ENCODE assay signal across 32 cellular contexts in the genomic region with DNA sequence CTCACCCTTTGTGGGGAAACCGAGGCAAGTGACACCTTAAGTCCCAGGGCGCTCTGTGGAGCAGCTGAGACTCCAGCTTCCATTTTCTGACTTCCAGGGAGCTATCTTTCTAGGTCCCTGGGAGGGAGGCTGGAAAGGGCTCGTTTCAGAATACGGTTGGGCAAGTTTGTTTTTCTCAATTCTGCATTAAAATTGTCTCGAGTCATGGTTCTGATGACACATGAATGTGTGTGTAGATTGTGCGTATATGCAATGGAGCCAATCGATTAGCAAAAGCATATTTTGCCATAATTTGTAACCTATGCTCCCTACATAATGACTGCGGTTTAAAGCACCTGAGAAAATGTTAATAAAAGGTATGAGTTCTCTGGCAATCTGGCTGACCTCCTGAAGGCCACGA.
"Had no signal": no experiment of that assay in that cellular context is flagged by ENCODE, and none has a peak within 500 bp of the region (broad histone marks: within the 10 kb centered on the region; RNA-seq: fewer than 3 reads in every experiment).

No MANE protein-coding gene starts in this region.

- H3K36me3 Mint-ChIP-seq: activated CD4-positive, alpha-beta memory T cell treated with anti-CD3 and anti-CD28 coated beads for 36 hours; activated naive CD4-positive, alpha-beta T cell treated with anti-CD3 and anti-CD28 coated beads, Interleukin-2, amount 50 U/mL, for 72 hours had no signal

- H3K9me3 Mint-ChIP-seq: activated B cell treated with CpG ODN at 0.5 μM for 24 hours; activated CD4-positive, alpha-beta memory T cell treated with anti-CD3 and anti-CD28 coated beads for 36 hours; activated CD4-positive, alpha-beta T cell treated with anti-CD3 and anti-CD28 coated beads, Interleukin-2, amount 10 ng/mL, durations not matched to agents 7 days and 5 days; activated naive CD4-positive, alpha-beta T cell treated with anti-CD3 and anti-CD28 coated beads, Interleukin-2, amount 50 U/mL, for 72 hours; activated naive CD8-positive, alpha-beta T cell treated with anti-CD3 and anti-CD28 coated beads, Interleukin-2, amount 50 U/mL, for 24 hours; activated T-cell treated with anti-CD3 and anti-CD28 coated beads, Interleukin-2, amount 50 U/mL, for 4 hours had no signal

- H3K4me3 Mint-ChIP-seq: activated B cell treated with CpG ODN at 0.5 μM for 24 hours; activated CD4-positive, alpha-beta memory T cell treated with anti-CD3 and anti-CD28 coated beads for 36 hours; activated CD4-positive, alpha-beta T cell treated with anti-CD3 and anti-CD28 coated beads, Interleukin-2, amount 10 ng/mL, durations not matched to agents 7 days and 5 days; activated naive CD8-positive, alpha-beta T cell treated with anti-CD3 and anti-CD28 coated beads, Interleukin-2, amount 50 U/mL, for 24 hours; activated T-cell treated with anti-CD3 and anti-CD28 coated beads, Interleukin-2, amount 50 U/mL, for 4 hours; T-helper 17 cell had no signal

- ATAC-seq: activated naive CD4-positive, alpha-beta T cell treated with anti-CD3 and anti-CD28 coated beads, Interleukin-2, amount 50 U/mL, for 72 hours; activated naive CD8-positive, alpha-beta T cell treated with anti-CD3 and anti-CD28 coated beads, Interleukin-2, amount 50 U/mL, for 24 hours; activated T-cell treated with anti-CD3 and anti-CD28 coated beads, Interleukin-2, amount 50 U/mL, for 4 hours; body of pancreas; K562; Panc1; SK-N-SH treated with all-trans-retinoic acid at 6 μM for 48 hours; T-helper 17 cell had no signal

- DNase-seq: activated B cell treated with CpG ODN at 0.5 μM for 24 hours; activated CD4-positive, alpha-beta memory T cell treated with anti-CD3 and anti-CD28 coated beads for 36 hours; activated CD4-positive, alpha-beta T cell treated with anti-CD3 and anti-CD28 coated beads for 1 hour; activated CD4-positive, alpha-beta T cell treated with anti-CD3 and anti-CD28 coated beads, Interleukin-2, amount 10 ng/mL, durations not matched to agents 7 days and 5 days; activated CD8-positive, alpha-beta memory T cell treated with anti-CD3 and anti-CD28 coated beads for 24 hours; activated effector memory CD4-positive, alpha-beta T cell treated with anti-CD3 and anti-CD28 coated beads, Interleukin-2, amount 50 U/mL, for 16 hours; activated naive CD4-positive, alpha-beta T cell treated with Interleukin-2 at 50 U/mL for 16 hours; activated naive CD8-positive, alpha-beta T cell treated with anti-CD3 and anti-CD28 coated beads, Interleukin-2, amount 50 U/mL, for 24 hours; activated T-cell treated with anti-CD3 and anti-CD28 coated beads, Interleukin-2, amount 50 U/mL, for 4 hours; amniotic stem cell; body of pancreas; central memory CD4-positive, alpha-beta T cell; Karpas-422; NCI-H1048; NCI-H1694; NCI-H2029; NCI-H2107; NCI-H510A treated with DMSO at 0.1 percent for 48 hours; NCI-H69; NK-92 treated with Interleukin-12 subunit alpha and Interleukin-12 subunit beta, amount 100 ng/mL, for 24 hours; OCI-M1; Right ventricle myocardium superior; RPMI8226; T-helper 17 cell; T-helper 9 cell had no signal

- H3K4me1 ChIP-seq: ascending aorta had no signal

- FAIRE-seq: bronchial epithelial cell, K562 had no signal

- H3K4me3 ChIP-seq: ascending aorta, body of pancreas, K562, SJSA1 had no signal

- H3K27ac Mint-ChIP-seq: activated B cell treated with CpG ODN at 0.5 μM for 24 hours; activated CD4-positive, alpha-beta memory T cell treated with anti-CD3 and anti-CD28 coated beads for 36 hours; activated CD4-positive, alpha-beta T cell treated with anti-CD3 and anti-CD28 coated beads, Interleukin-2, amount 10 ng/mL, durations not matched to agents 7 days and 5 days; activated naive CD4-positive, alpha-beta T cell treated with anti-CD3 and anti-CD28 coated beads, Interleukin-2, amount 50 U/mL, for 72 hours; activated naive CD8-positive, alpha-beta T cell treated with anti-CD3 and anti-CD28 coated beads, Interleukin-2, amount 50 U/mL, for 24 hours; T-helper 17 cell had no signal

- H3K27me3 Mint-ChIP-seq: activated B cell treated with CpG ODN at 0.5 μM for 24 hours; activated CD4-positive, alpha-beta memory T cell treated with anti-CD3 and anti-CD28 coated beads for 36 hours; activated CD4-positive, alpha-beta T cell treated with anti-CD3 and anti-CD28 coated beads, Interleukin-2, amount 10 ng/mL, durations not matched to agents 7 days and 5 days; activated naive CD8-positive, alpha-beta T cell treated with anti-CD3 and anti-CD28 coated beads, Interleukin-2, amount 50 U/mL, for 24 hours; T-helper 17 cell had no signal

- H3K36me3 ChIP-seq: ascending aorta, SJSA1 had no signal

- H3K27ac ChIP-seq: ascending aorta, body of pancreas, SJSA1 had no signal

- H3K27me3 ChIP-seq: ascending aorta, body of pancreas, SJSA1 had no signal

- H3K9me3 ChIP-seq: ascending aorta, body of pancreas had no signal
